22 cellular contexts compared by ENCODE assay signal in the genomic region with DNA sequence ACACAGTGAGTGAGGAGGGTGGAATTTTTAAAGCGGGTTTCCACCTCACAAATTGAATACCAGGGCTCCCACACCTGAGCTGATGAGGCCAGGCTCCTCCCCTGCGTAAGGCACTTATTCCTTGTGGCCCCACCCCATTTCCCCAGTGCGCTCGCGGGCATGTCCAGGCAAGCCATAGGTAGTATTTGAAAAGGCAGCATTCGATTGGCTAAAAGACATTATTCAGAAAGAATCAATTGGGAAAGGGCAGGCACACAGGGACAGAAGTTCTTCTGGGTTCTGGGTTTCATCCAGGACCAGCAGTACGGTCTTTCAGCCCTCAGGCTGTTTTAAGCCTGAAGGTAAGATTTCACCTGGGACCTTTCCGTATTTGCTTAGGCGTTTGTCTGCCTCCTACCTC.
DNase-seq lines count a peak whose midpoint lies in the region; ATAC-seq and TF ChIP-seq lines count a peak whose summit lies in the region.
"Had no signal": no experiment of that assay in that cellular context is flagged by ENCODE, and none has a peak within 500 bp of the region (broad histone marks: within the 10 kb centered on the region; RNA-seq: fewer than 3 reads in every experiment).

No MANE protein-coding gene starts in this region.

- no peaks in the 10 kb centered on the region for H3K4me1 ChIP-seq in neuronal stem cell (ENCODE audit: control insufficient read depth in 2 of 2, insufficient read depth in 1 of 2, low read depth in 1 of 2, low read length in 2 of 2)
- H3K4me1 ChIP-seq: SJCRH30 had no signal

- no peak overlapping the region for H2BK5ac ChIP-seq in neuronal stem cell (ENCODE audit: low read length)

- H2BK12ac ChIP-seq in neuronal stem cell (ENCODE audit: low read length) = no peak overlapping the region

- peak overlapping the region; percentile 67 for H3K4me3 Mint-ChIP-seq in WTC11
- no peak overlapping the region for H3K4me3 Mint-ChIP-seq in activated CD4-positive, alpha-beta memory T cell treated with anti-CD3 and anti-CD28 coated beads, Interleukin-2, amount 10 ng/mL, durations not matched to agents 7 days and 5 days
- H3K4me3 Mint-ChIP-seq: CD4-positive, CD25-positive, alpha-beta regulatory T cell had no signal

- no peak overlapping the region for H3K18ac ChIP-seq in neuronal stem cell (ENCODE audit: low read length)

- peaks cover 44% of the 10 kb centered on the region for H3K4me1 Mint-ChIP-seq in WTC11
- H3K4me1 Mint-ChIP-seq in activated CD4-positive, alpha-beta memory T cell treated with anti-CD3 and anti-CD28 coated beads, Interleukin-2, amount 10 ng/mL, durations not matched to agents 7 days and 5 days = no peaks in the 10 kb centered on the region

- H3K27me3 ChIP-seq in H7 (ENCODE audit: control insufficient read depth, insufficient read depth, low read length) = no peaks in the 10 kb centered on the region
- H3K27me3 ChIP-seq in neuronal stem cell (ENCODE audit: control insufficient read depth in 3 of 3, insufficient read depth in 3 of 3, low read depth in 1 of 3, low read length in 3 of 3) = no peaks in the 10 kb centered on the region
- H3K27me3 ChIP-seq: SJCRH30 had no signal

- DNase-seq in H7 = peak; percentile 48
- peak; percentile 76 for DNase-seq in WTC11 (ENCODE audit: low spot score)
- DNase-seq in neuronal stem cell (ENCODE audit: low spot score) = no peak
- DNase-seq in NCI-H526 treated with DMSO at 0.1 percent for 48 hours (lab: John Stamatoyannopoulos, UW) = no peak
- no peak for DNase-seq in activated CD4-positive, alpha-beta memory T cell treated with anti-CD3 and anti-CD28 coated beads, Interleukin-2, amount 10 ng/mL, durations not matched to agents 7 days and 5 days
- DNase-seq: AML-193; Calu3; CD4-positive, CD25-positive, alpha-beta regulatory T cell; DMS79 treated with DMSO at 0.1 percent for 48 hours; GF-D8; GOT3; MV-4-11; NCI-H1417 treated with DMSO at 0.1 percent for 48 hours; NCI-H2029 treated with DMSO at 0.1 percent for 48 hours; NCI-H2227 treated with DMSO at 0.1 percent for 48 hours; NCI-H524 treated with DMSO at 0.1 percent for 48 hours; NK-92 treated with Interleukin-12 subunit alpha and Interleukin-12 subunit beta, amount 100 ng/mL, for 24 hours; OCI-M1; SJCRH30 had no signal

- H3K27ac Mint-ChIP-seq in WTC11 = peak overlapping the region; percentile 86
- no peak overlapping the region for H3K27ac Mint-ChIP-seq in activated CD4-positive, alpha-beta memory T cell treated with anti-CD3 and anti-CD28 coated beads, Interleukin-2, amount 10 ng/mL, durations not matched to agents 7 days and 5 days
- H3K27ac Mint-ChIP-seq: CD4-positive, CD25-positive, alpha-beta regulatory T cell had no signal

- no peaks in the 10 kb centered on the region for H3K9me3 ChIP-seq in neuronal stem cell (replicated peaks in 1 of 2; ENCODE audit: control insufficient read depth in 2 of 2, insufficient read depth in 1 of 2, low read depth in 1 of 2, low read length in 2 of 2)
- H3K9me3 ChIP-seq: SJCRH30 had no signal

- no peak overlapping the region for H3K23ac ChIP-seq in neuronal stem cell (ENCODE audit: low read depth, low read length, poor library complexity)

- H2AK5ac ChIP-seq in neuronal stem cell (ENCODE audit: low read depth, low read length) = no peak overlapping the region

- H3K4ac ChIP-seq in neuronal stem cell (ENCODE audit: low read length) = no peak overlapping the region

- no peak for TF ChIP-seq CTCF in WTC11 (IDR thresholded peaks at IDR 0.05)

- no peaks in the 10 kb centered on the region for H3K9me3 Mint-ChIP-seq in WTC11
- H3K9me3 Mint-ChIP-seq in activated CD4-positive, alpha-beta memory T cell treated with anti-CD3 and anti-CD28 coated beads, Interleukin-2, amount 10 ng/mL, durations not matched to agents 7 days and 5 days = no peaks in the 10 kb centered on the region

- H4K91ac ChIP-seq in neuronal stem cell (ENCODE audit: low read depth, low read length, poor library complexity) = no peak overlapping the region

- H3K14ac ChIP-seq in neuronal stem cell (ENCODE audit: low read length) = peak overlapping the region; percentile 58

- CTCF ChIA-PET in WTC11 (lab: Charles Lee) = interaction anchor here (2.0 kb wide), 1 partner anchor 17 kb away, joined by 7 read pairs; no protein-coding TSS in a partner anchor
- CTCF ChIA-PET in activated CD4-positive, alpha-beta memory T cell treated with anti-CD3 and anti-CD28 coated beads, Interleukin-2, amount 10 ng/mL, durations not matched to agents 7 days and 5 days (lab: Charles Lee) = no interaction called here

- H3K36me3 ChIP-seq in H7 (replicated peaks; ENCODE audit: control insufficient read depth, insufficient read depth, low read length) (no peaks in the 10 kb centered on the region), neuronal stem cell (replicated peaks in 1 of 2; ENCODE audit: control insufficient read depth in 2 of 2, insufficient read depth in 2 of 2, low read length in 2 of 2) (no peaks in the 10 kb centered on the region)
- H3K36me3 ChIP-seq: SJCRH30 had no signal

- no peaks in the 10 kb centered on the region for H3K36me3 Mint-ChIP-seq in WTC11
- H3K36me3 Mint-ChIP-seq in activated CD4-positive, alpha-beta memory T cell treated with anti-CD3 and anti-CD28 coated beads, Interleukin-2, amount 10 ng/mL, durations not matched to agents 7 days and 5 days (ENCODE audit: low read depth) = no peaks in the 10 kb centered on the region

- H3K27ac ChIP-seq in neuronal stem cell (replicated peaks; ENCODE audit: low read length) = no peak overlapping the region
- H3K27ac ChIP-seq: RWPE1, SJCRH30 had no signal

- H2BK120ac ChIP-seq in neuronal stem cell (ENCODE audit: low read depth, low read length) = no peak overlapping the region

- H3K4me3 ChIP-seq in H7 (ENCODE audit: insufficient read depth, low read depth, low read length) = peak overlapping the region; percentile 16; the same call in 1 of the 2 replicates
- peak overlapping the region; percentile 14 for H3K4me3 ChIP-seq in iPS-11a (ENCODE audit: low read depth, low read length)
- H3K4me3 ChIP-seq in neuronal stem cell (ENCODE audit: low read length in 2 of 2) = no peak overlapping the region
- H3K4me3 ChIP-seq: SJCRH30 had no signal

- WGBS in neuronal stem cell (ENCODE audit: extremely low coverage in 2 of 2, insufficient read length in 2 of 2, insufficient replicate concordance in 1 of 2), 2 donors = no CpG with 5 or more reads among the region's 9 CpGs

- POLR2A ChIA-PET in WTC11 (lab: Charles Lee) = no interaction called here
- POLR2A ChIA-PET in activated CD4-positive, alpha-beta memory T cell treated with anti-CD3 and anti-CD28 coated beads, Interleukin-2, amount 10 ng/mL, durations not matched to agents 7 days and 5 days (lab: Charles Lee) = no interaction called here

- no peak overlapping the region for H2BK15ac ChIP-seq in neuronal stem cell (ENCODE audit: low read length)

- H3K4me2 ChIP-seq in neuronal stem cell (ENCODE audit: insufficient read depth, low read length, poor library complexity, severe bottlenecking) = no peak overlapping the region

- ATAC-seq in WTC11 (peak; percentile 100), HG03280 (IDR thresholded peaks at IDR 0.05; ENCODE audit: unreplicated experiment) (no peak)

- no peak overlapping the region for H3K9ac ChIP-seq in neuronal stem cell (ENCODE audit: low read depth, low read length, poor library complexity)

- H4K8ac ChIP-seq in neuronal stem cell (ENCODE audit: low read depth, low read length) = no peak overlapping the region

- H3K79me1 ChIP-seq in neuronal stem cell (ENCODE audit: low read depth, low read length) = no peaks in the 10 kb centered on the region

- peak overlapping the region; percentile 19 for H2AFZ ChIP-seq in neuronal stem cell (ENCODE audit: low read length)

- no peaks in the 10 kb centered on the region for H3K27me3 Mint-ChIP-seq in WTC11 (ENCODE audit: low read depth)
- H3K27me3 Mint-ChIP-seq in activated CD4-positive, alpha-beta memory T cell treated with anti-CD3 and anti-CD28 coated beads, Interleukin-2, amount 10 ng/mL, durations not matched to agents 7 days and 5 days = no peaks in the 10 kb centered on the region
- H3K27me3 Mint-ChIP-seq: CD4-positive, CD25-positive, alpha-beta regulatory T cell had no signal

TF ChIP-seq in WTC11, 78 proteins besides CTCF, POLR2A, EP300 and RAD21:
- peak; percentile 94 for TF ChIP-seq TP53 (CRISPR knock-in tag; IDR thresholded peaks at IDR 0.05)
- TF ChIP-seq, protein P1, sequence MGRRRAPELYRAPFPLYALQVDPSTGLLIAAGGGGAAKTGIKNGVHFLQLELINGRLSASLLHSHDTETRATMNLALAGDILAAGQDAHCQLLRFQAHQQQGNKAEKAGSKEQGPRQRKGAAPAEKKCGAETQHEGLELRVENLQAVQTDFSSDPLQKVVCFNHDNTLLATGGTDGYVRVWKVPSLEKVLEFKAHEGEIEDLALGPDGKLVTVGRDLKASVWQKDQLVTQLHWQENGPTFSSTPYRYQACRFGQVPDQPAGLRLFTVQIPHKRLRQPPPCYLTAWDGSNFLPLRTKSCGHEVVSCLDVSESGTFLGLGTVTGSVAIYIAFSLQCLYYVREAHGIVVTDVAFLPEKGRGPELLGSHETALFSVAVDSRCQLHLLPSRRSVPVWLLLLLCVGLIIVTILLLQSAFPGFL (CRISPR knock-in tag; IDR thresholded peaks at IDR 0.05; ENCODE audit: borderline replicate concordance) = no peak

Comparison
In these comparisons a context has a peak if more than half of its experiments do, and no peak if none do; other contexts are left out.
1. DNase-seq: peak in H7 (single experiment) and WTC11 (single experiment); none in neuronal stem cell (single experiment), NCI-H526 treated with DMSO at 0.1 percent for 48 hours (single experiment) and activated CD4-positive, alpha-beta memory T cell treated with anti-CD3 and anti-CD28 coated beads, Interleukin-2, amount 10 ng/mL, durations not matched to agents 7 days and 5 days (single experiment).
2. H3K4me3 ChIP-seq: peak in H7 (single experiment) and iPS-11a (single experiment); none in neuronal stem cell (0 of 2).